1 cellular context compared by ENCODE assay signal in the genomic region with DNA sequence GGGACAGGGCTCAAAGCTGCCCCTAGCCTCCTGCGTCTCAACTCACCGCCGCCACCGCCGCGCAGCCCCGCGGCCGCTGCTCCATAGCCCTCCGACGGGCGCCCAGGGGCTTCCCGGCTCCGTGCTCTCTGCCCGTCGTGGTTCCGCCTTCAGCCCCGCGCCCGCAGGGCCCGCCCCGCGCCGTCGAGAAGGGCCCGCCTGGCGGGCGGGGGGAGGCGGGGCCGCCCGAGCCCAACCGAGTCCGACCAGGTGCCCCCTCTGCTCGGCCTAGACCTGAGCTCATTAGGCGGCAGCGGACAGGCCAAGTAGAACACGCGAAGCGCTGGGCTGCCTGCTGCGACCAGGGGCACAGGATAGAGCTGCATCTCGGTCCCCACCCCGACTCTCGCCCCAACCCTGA.
TF ChIP-seq lines count a peak whose summit lies in the region.

A gene with protein sequence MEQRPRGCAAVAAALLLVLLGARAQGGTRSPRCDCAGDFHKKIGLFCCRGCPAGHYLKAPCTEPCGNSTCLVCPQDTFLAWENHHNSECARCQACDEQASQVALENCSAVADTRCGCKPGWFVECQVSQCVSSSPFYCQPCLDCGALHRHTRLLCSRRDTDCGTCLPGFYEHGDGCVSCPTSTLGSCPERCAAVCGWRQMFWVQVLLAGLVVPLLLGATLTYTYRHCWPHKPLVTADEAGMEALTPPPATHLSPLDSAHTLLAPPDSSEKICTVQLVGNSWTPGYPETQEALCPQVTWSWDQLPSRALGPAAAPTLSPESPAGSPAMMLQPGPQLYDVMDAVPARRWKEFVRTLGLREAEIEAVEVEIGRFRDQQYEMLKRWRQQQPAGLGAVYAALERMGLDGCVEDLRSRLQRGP (minus strand): TSS at position 151 of the 400 bp plus-strand sequence. CDS start 66 bp downstream, at position 85.

TF ChIP-seq in HCT116, 20 proteins besides CTCF, POLR2A, EP300 and RAD21 (continued from another document):
- no peak for TF ChIP-seq POLR2AphosphoS5 (IDR thresholded peaks at IDR 0.05; ENCODE audit: low read depth, low read length)
- no peak for TF ChIP-seq SRF (IDR thresholded peaks at IDR 0.05; ENCODE audit: low read depth)
- TF ChIP-seq CEBPB (IDR thresholded peaks at IDR 0.05; ENCODE audit: low read depth): no peak
- TF ChIP-seq EGR1 (IDR thresholded peaks at IDR 0.05; ENCODE audit: low read depth): no peak
